11 cellular contexts compared by ENCODE assay signal in the genomic region with DNA sequence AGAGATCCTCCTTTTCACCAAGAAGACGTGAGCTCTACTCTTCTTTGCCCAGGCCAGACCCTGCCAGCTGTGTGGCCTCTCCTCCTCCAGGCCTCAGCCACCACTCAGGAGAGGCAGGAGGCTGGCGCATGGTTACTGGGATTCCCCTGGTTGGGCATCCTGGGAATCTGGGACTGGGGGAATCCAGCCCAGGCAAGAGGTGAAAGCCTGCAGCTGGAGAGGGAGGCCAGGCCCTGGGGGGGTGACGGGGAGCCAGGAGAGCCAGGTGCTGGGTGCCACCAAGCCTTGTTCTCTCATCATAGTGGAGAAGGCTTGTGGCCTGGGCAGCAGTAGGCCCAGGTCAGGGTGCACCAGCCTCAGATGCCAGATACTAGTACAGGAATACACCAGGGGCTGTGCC. TPM values are rescaled to one million over a fixed set of nuclear protein-coding genes. Genes with fewer than 3 reads are reported as not detected.
A peak's percentile ranks its signal among the peaks of the same experiment; 100 is the strongest.
DNase-seq lines count a peak whose midpoint lies in the region; ATAC-seq and TF ChIP-seq lines count a peak whose summit lies in the region.
"Had no signal": no experiment of that assay in that cellular context is flagged by ENCODE, and none has a peak within 500 bp of the region (broad histone marks: within the 10 kb centered on the region; RNA-seq: fewer than 3 reads in every experiment).

No MANE protein-coding gene starts in this region.

- no peaks in the 10 kb centered on the region for H3K9me3 ChIP-seq in thoracic aorta

- in situ Hi-C loops in brain microvascular endothelial cell (cut with HindIII; ENCODE audit: low pct_ligation_motif_present, low sequenced_read_pairs) = no loop called here

- peak overlapping the region; percentile 71 for H3K27ac ChIP-seq in brain microvascular endothelial cell
- H3K27ac ChIP-seq in thoracic aorta = peak overlapping the region; percentile 93 to 99

- intact Hi-C loops in activated CD8-positive, alpha-beta T cell treated with anti-CD3 and anti-CD28 coated beads for 36 hours (cut with micrococcal nuclease) = no loop called here
- intact Hi-C loops in activated T-helper 1 cell treated with anti-CD3 and anti-CD28 coated beads, Interleukin-12 subunit alpha, Interleukin-12 subunit beta, Interleukin-2, Interleukin-4 antibody, amounts not matched to agents 30 ng/mL and 10 ng/mL and 1 ng/mL, durations not matched to agents 14 hours and 24 hours and 36 hours (cut with micrococcal nuclease) = no loop called here

- TF ChIP-seq CTCF in activated CD8-positive, alpha-beta T cell treated with anti-CD3 and anti-CD28 coated beads for 36 hours (IDR thresholded peaks at IDR 0.05) = no peak
- TF ChIP-seq CTCF in brain microvascular endothelial cell (IDR thresholded peaks at IDR 0.05; ENCODE audit: low read depth, low read length, missing control alignments) (no peak), mesothelial cell of epicardium (IDR thresholded peaks at IDR 0.05; ENCODE audit: unreplicated experiment) (no peak), thoracic aorta (IDR thresholded peaks at IDR 0.05) (no peak)

- no peaks in the 10 kb centered on the region for H3K36me3 Mint-ChIP-seq in activated CD8-positive, alpha-beta T cell treated with anti-CD3 and anti-CD28 coated beads, Interleukin-2, amount 10 ng/mL, durations not matched to agents 7 days and 5 days (ENCODE audit: low read depth)
- no peaks in the 10 kb centered on the region for H3K36me3 Mint-ChIP-seq in activated CD8-positive, alpha-beta T cell treated with anti-CD3 and anti-CD28 coated beads for 36 hours (ENCODE audit: low read depth)
- H3K36me3 Mint-ChIP-seq in mesothelial cell of epicardium = no peaks in the 10 kb centered on the region
- no peaks in the 10 kb centered on the region for H3K36me3 Mint-ChIP-seq in activated T-helper 1 cell treated with anti-CD3 and anti-CD28 coated beads, Interleukin-12 subunit alpha, Interleukin-12 subunit beta, Interleukin-2, Interleukin-4 antibody, amounts not matched to agents 30 ng/mL and 10 ng/mL and 1 ng/mL, durations not matched to agents 14 hours and 24 hours and 36 hours (ENCODE audit: low read depth)

- H3K27me3 ChIP-seq in brain microvascular endothelial cell (replicated peaks) (no peaks in the 10 kb centered on the region), thoracic aorta (replicated peaks; ENCODE audit: insufficient read depth) (no peaks in the 10 kb centered on the region)

- peaks cover 26% of the 10 kb centered on the region for H3K36me3 ChIP-seq in brain microvascular endothelial cell (replicated peaks)
- H3K36me3 ChIP-seq in thoracic aorta = no peaks in the 10 kb centered on the region

- peaks cover 61 to 94% of the 10 kb centered on the region in 2 donors for H3K4me1 ChIP-seq in thoracic aorta (ENCODE audit: control insufficient read depth in 1 of 2, low read depth in 2 of 2)

- CTCF ChIA-PET in activated CD8-positive, alpha-beta T cell treated with anti-CD3 and anti-CD28 coated beads, Interleukin-2, amount 10 ng/mL, durations not matched to agents 7 days and 5 days (lab: Charles Lee) = interaction anchor here (1.0 to 9.3 kb wide), 8 partner anchors 8 to 61 kb away, joined by 3 to 326 read pairs (median 4); partner anchors contain the start of genes DISP2, INAFM2 and PLCB2
- CTCF ChIA-PET in activated CD8-positive, alpha-beta T cell treated with anti-CD3 and anti-CD28 coated beads for 36 hours (lab: Charles Lee) = interaction anchor here (0.7 to 12.4 kb wide), 7 partner anchors 8 to 87 kb away, joined by 3 to 376 read pairs (median 7); partner anchors contain the start of genes INAFM2 and PLCB2

- POLR2A ChIA-PET in activated CD8-positive, alpha-beta T cell treated with anti-CD3 and anti-CD28 coated beads, Interleukin-2, amount 10 ng/mL, durations not matched to agents 7 days and 5 days (lab: Charles Lee) = interaction anchor here (0.6 to 3.8 kb wide), 2 partner anchors 27 to 717 kb away, joined by 4 to 13 read pairs; partner anchors contain the start of gene PLCB2
- POLR2A ChIA-PET in activated CD8-positive, alpha-beta T cell treated with anti-CD3 and anti-CD28 coated beads for 36 hours (lab: Charles Lee) = interaction anchor here (0.8 to 1.8 kb wide), 8 partner anchors 9 to 105 kb away, joined by 3 to 6 read pairs (median 3); partner anchors contain the start of gene INAFM2

- H3K4me3 ChIP-seq in brain microvascular endothelial cell (ENCODE audit: low read depth, low read length) (no peak overlapping the region), thoracic aorta (no peak overlapping the region)

- H3K4me1 Mint-ChIP-seq in activated CD8-positive, alpha-beta T cell treated with anti-CD3 and anti-CD28 coated beads, Interleukin-2, amount 10 ng/mL, durations not matched to agents 7 days and 5 days (ENCODE audit: low read depth) = peaks cover 33% of the 10 kb centered on the region
- peaks cover 14% of the 10 kb centered on the region for H3K4me1 Mint-ChIP-seq in activated CD8-positive, alpha-beta T cell treated with anti-CD3 and anti-CD28 coated beads for 36 hours (ENCODE audit: low read depth)
- H3K4me1 Mint-ChIP-seq in mesothelial cell of epicardium = peaks cover 62% of the 10 kb centered on the region
- H3K4me1 Mint-ChIP-seq in activated T-helper 1 cell treated with anti-CD3 and anti-CD28 coated beads, Interleukin-12 subunit alpha, Interleukin-12 subunit beta, Interleukin-2, Interleukin-4 antibody, amounts not matched to agents 30 ng/mL and 10 ng/mL and 1 ng/mL, durations not matched to agents 14 hours and 24 hours and 36 hours (ENCODE audit: low read depth) = peaks cover 18% of the 10 kb centered on the region

- DNase-seq in activated CD8-positive, alpha-beta T cell treated with anti-CD3 and anti-CD28 coated beads, Interleukin-2, amount 10 ng/mL, durations not matched to agents 7 days and 5 days = no peak
- DNase-seq in activated CD8-positive, alpha-beta T cell treated with anti-CD3 and anti-CD28 coated beads for 36 hours = no peak
- DNase-seq in brain microvascular endothelial cell (no peak), mesothelial cell of epicardium (ENCODE audit: low spot score in 2 of 2, unreplicated experiment in 2 of 2) (no peak), thoracic aorta (ENCODE audit: low spot score) (no peak), NCI-H1694 (lab: John Stamatoyannopoulos, UW) (no peak), AML-193 (lab: John Stamatoyannopoulos, UW) (no peak)
- DNase-seq in activated T-helper 1 cell treated with anti-CD3 and anti-CD28 coated beads, Interleukin-12 subunit alpha, Interleukin-12 subunit beta, Interleukin-2, Interleukin-4 antibody, amounts not matched to agents 30 ng/mL and 10 ng/mL and 1 ng/mL, durations not matched to agents 14 hours and 24 hours and 36 hours (ENCODE audit: low spot score) = no peak

- H3K9me3 Mint-ChIP-seq in activated CD8-positive, alpha-beta T cell treated with anti-CD3 and anti-CD28 coated beads, Interleukin-2, amount 10 ng/mL, durations not matched to agents 7 days and 5 days (ENCODE audit: insufficient read depth) = no peaks in the 10 kb centered on the region
- no peaks in the 10 kb centered on the region for H3K9me3 Mint-ChIP-seq in activated CD8-positive, alpha-beta T cell treated with anti-CD3 and anti-CD28 coated beads for 36 hours
- no peaks in the 10 kb centered on the region for H3K9me3 Mint-ChIP-seq in mesothelial cell of epicardium
- H3K9me3 Mint-ChIP-seq in activated T-helper 1 cell treated with anti-CD3 and anti-CD28 coated beads, Interleukin-12 subunit alpha, Interleukin-12 subunit beta, Interleukin-2, Interleukin-4 antibody, amounts not matched to agents 30 ng/mL and 10 ng/mL and 1 ng/mL, durations not matched to agents 14 hours and 24 hours and 36 hours = no peaks in the 10 kb centered on the region

- no peaks in the 10 kb centered on the region for H3K27me3 Mint-ChIP-seq in activated CD8-positive, alpha-beta T cell treated with anti-CD3 and anti-CD28 coated beads, Interleukin-2, amount 10 ng/mL, durations not matched to agents 7 days and 5 days (ENCODE audit: low read depth)
- no peaks in the 10 kb centered on the region for H3K27me3 Mint-ChIP-seq in activated CD8-positive, alpha-beta T cell treated with anti-CD3 and anti-CD28 coated beads for 36 hours
- no peaks in the 10 kb centered on the region for H3K27me3 Mint-ChIP-seq in mesothelial cell of epicardium (ENCODE audit: low read depth)
- peaks cover 1% of the 10 kb centered on the region for H3K27me3 Mint-ChIP-seq in activated T-helper 1 cell treated with anti-CD3 and anti-CD28 coated beads, Interleukin-12 subunit alpha, Interleukin-12 subunit beta, Interleukin-2, Interleukin-4 antibody, amounts not matched to agents 30 ng/mL and 10 ng/mL and 1 ng/mL, durations not matched to agents 14 hours and 24 hours and 36 hours (ENCODE audit: insufficient read depth)

- H3K4me3 Mint-ChIP-seq in activated CD8-positive, alpha-beta T cell treated with anti-CD3 and anti-CD28 coated beads, Interleukin-2, amount 10 ng/mL, durations not matched to agents 7 days and 5 days = no peak overlapping the region
- H3K4me3 Mint-ChIP-seq in activated CD8-positive, alpha-beta T cell treated with anti-CD3 and anti-CD28 coated beads for 36 hours = no peak overlapping the region
- H3K4me3 Mint-ChIP-seq in mesothelial cell of epicardium = no peak overlapping the region
- no peak overlapping the region for H3K4me3 Mint-ChIP-seq in activated T-helper 1 cell treated with anti-CD3 and anti-CD28 coated beads, Interleukin-12 subunit alpha, Interleukin-12 subunit beta, Interleukin-2, Interleukin-4 antibody, amounts not matched to agents 30 ng/mL and 10 ng/mL and 1 ng/mL, durations not matched to agents 14 hours and 24 hours and 36 hours

- ATAC-seq in activated CD8-positive, alpha-beta T cell treated with anti-CD3 and anti-CD28 coated beads, Interleukin-2, amount 10 ng/mL, durations not matched to agents 7 days and 5 days = no peak
- no peak for ATAC-seq in activated CD8-positive, alpha-beta T cell treated with anti-CD3 and anti-CD28 coated beads for 36 hours
- no peak for ATAC-seq in thoracic aorta (ENCODE audit: insufficient number of reproducible peaks, low FRiP score, low read depth)

- H3K27ac Mint-ChIP-seq in activated CD8-positive, alpha-beta T cell treated with anti-CD3 and anti-CD28 coated beads, Interleukin-2, amount 10 ng/mL, durations not matched to agents 7 days and 5 days = peak overlapping the region; percentile 71
- no peak overlapping the region for H3K27ac Mint-ChIP-seq in activated CD8-positive, alpha-beta T cell treated with anti-CD3 and anti-CD28 coated beads for 36 hours
- H3K27ac Mint-ChIP-seq in mesothelial cell of epicardium = peak overlapping the region; percentile 64
- H3K27ac Mint-ChIP-seq in activated T-helper 1 cell treated with anti-CD3 and anti-CD28 coated beads, Interleukin-12 subunit alpha, Interleukin-12 subunit beta, Interleukin-2, Interleukin-4 antibody, amounts not matched to agents 30 ng/mL and 10 ng/mL and 1 ng/mL, durations not matched to agents 14 hours and 24 hours and 36 hours = no peak overlapping the region

RNA-seq across cellular contexts. Expression of gene CCDC9B, which starts 6.2 kb away (rescaled TPM):
- under 1 TPM; 0.76 to 0.84 TPM for total RNA-seq in activated CD8-positive, alpha-beta T cell treated with anti-CD3 and anti-CD28 coated beads, Interleukin-2, amount 10 ng/mL, durations not matched to agents 7 days and 5 days
- total RNA-seq in activated CD8-positive, alpha-beta T cell treated with anti-CD3 and anti-CD28 coated beads for 36 hours = 1 to 10 TPM; 1.4 to 2.3 TPM
- 23.4 to 26.9 TPM (median 26.1 TPM) in 3 replicates for total RNA-seq in mesothelial cell of epicardium
- 10 to 100 TPM; 30.1 to 57.1 TPM for total RNA-seq in thoracic aorta
- 0.21 and 0.24 TPM in 2 replicates for total RNA-seq in activated T-helper 1 cell treated with anti-CD3 and anti-CD28 coated beads, Interleukin-12 subunit alpha, Interleukin-12 subunit beta, Interleukin-2, Interleukin-4 antibody, amounts not matched to agents 30 ng/mL and 10 ng/mL and 1 ng/mL, durations not matched to agents 14 hours and 24 hours and 36 hours

RNA-seq across cellular contexts. Expression of gene INAFM2, which starts 11.0 kb away (rescaled TPM):
- total RNA-seq in activated CD8-positive, alpha-beta T cell treated with anti-CD3 and anti-CD28 coated beads, Interleukin-2, amount 10 ng/mL, durations not matched to agents 7 days and 5 days = 1 to 10 TPM; 8.7 to 9.4 TPM
- 10 to 100 TPM; 15.0 to 16.9 TPM for total RNA-seq in activated CD8-positive, alpha-beta T cell treated with anti-CD3 and anti-CD28 coated beads for 36 hours
- total RNA-seq in mesothelial cell of epicardium = 19.2 to 23.1 TPM (median 21.9 TPM) in 3 replicates
- total RNA-seq in thoracic aorta = 10 to 100 TPM; 63.8 to 79.2 TPM
- total RNA-seq in activated T-helper 1 cell treated with anti-CD3 and anti-CD28 coated beads, Interleukin-12 subunit alpha, Interleukin-12 subunit beta, Interleukin-2, Interleukin-4 antibody, amounts not matched to agents 30 ng/mL and 10 ng/mL and 1 ng/mL, durations not matched to agents 14 hours and 24 hours and 36 hours = 19.2 and 25.1 TPM in 2 replicates

RNA-seq across cellular contexts. Expression of gene PHGR1, which starts 16.3 kb away (rescaled TPM):
- total RNA-seq in activated CD8-positive, alpha-beta T cell treated with anti-CD3 and anti-CD28 coated beads, Interleukin-2, amount 10 ng/mL, durations not matched to agents 7 days and 5 days = not detected
- total RNA-seq in activated CD8-positive, alpha-beta T cell treated with anti-CD3 and anti-CD28 coated beads for 36 hours = not detected
- total RNA-seq in mesothelial cell of epicardium = 0.93 TPM in 1 of 3 replicates, not detected in the others
- total RNA-seq in thoracic aorta = not detected
- total RNA-seq in activated T-helper 1 cell treated with anti-CD3 and anti-CD28 coated beads, Interleukin-12 subunit alpha, Interleukin-12 subunit beta, Interleukin-2, Interleukin-4 antibody, amounts not matched to agents 30 ng/mL and 10 ng/mL and 1 ng/mL, durations not matched to agents 14 hours and 24 hours and 36 hours = not detected in 2 replicates
- total RNA-seq: esophagus mucosa; kidney epithelial cell; T-helper 1 cell treated with Interleukin-12 subunit alpha and Interleukin-12 subunit beta and Interleukin-4 antibody, amounts not matched to agents 30 ng/mL and 1 ng/mL, for 36 hours had no signal

RNA-seq across cellular contexts. Expression of gene DISP2, which starts 23.5 kb away (rescaled TPM):
- 1 to 10 TPM in 1 of 2 experiments, under 1 TPM in 1; 0.82 to 2.6 TPM for total RNA-seq in activated CD8-positive, alpha-beta T cell treated with anti-CD3 and anti-CD28 coated beads, Interleukin-2, amount 10 ng/mL, durations not matched to agents 7 days and 5 days
- total RNA-seq in activated CD8-positive, alpha-beta T cell treated with anti-CD3 and anti-CD28 coated beads for 36 hours = under 1 TPM; 0.09 to 0.20 TPM
- total RNA-seq in mesothelial cell of epicardium (0.57 to 0.76 TPM (median 0.64 TPM) in 3 replicates), thoracic aorta (under 1 TPM; 0.21 to 0.54 TPM)
- 0.02 and 0.54 TPM in 2 replicates for total RNA-seq in activated T-helper 1 cell treated with anti-CD3 and anti-CD28 coated beads, Interleukin-12 subunit alpha, Interleukin-12 subunit beta, Interleukin-2, Interleukin-4 antibody, amounts not matched to agents 30 ng/mL and 10 ng/mL and 1 ng/mL, durations not matched to agents 14 hours and 24 hours and 36 hours

RNA-seq across cellular contexts. Expression of gene PLCB2, which starts 26.8 kb away (rescaled TPM):
- total RNA-seq in activated CD8-positive, alpha-beta T cell treated with anti-CD3 and anti-CD28 coated beads, Interleukin-2, amount 10 ng/mL, durations not matched to agents 7 days and 5 days = 100 to 1,000 TPM; 133 to 160 TPM
- total RNA-seq in activated CD8-positive, alpha-beta T cell treated with anti-CD3 and anti-CD28 coated beads for 36 hours = 10 to 100 TPM; 44.6 to 58.8 TPM
- total RNA-seq in mesothelial cell of epicardium = 9.8 to 11.5 TPM (median 10.7 TPM) in 3 replicates
- 10 to 100 TPM; 17.7 to 32.4 TPM for total RNA-seq in thoracic aorta
- total RNA-seq in activated T-helper 1 cell treated with anti-CD3 and anti-CD28 coated beads, Interleukin-12 subunit alpha, Interleukin-12 subunit beta, Interleukin-2, Interleukin-4 antibody, amounts not matched to agents 30 ng/mL and 10 ng/mL and 1 ng/mL, durations not matched to agents 14 hours and 24 hours and 36 hours = 88.5 and 89.0 TPM in 2 replicates

Comparison
In these comparisons a context has a peak if more than half of its experiments do, and no peak if none do; other contexts are left out.
1. H3K27ac Mint-ChIP-seq: peak in activated CD8-positive, alpha-beta T cell treated with anti-CD3 and anti-CD28 coated beads, Interleukin-2, amount 10 ng/mL, durations not matched to agents 7 days and 5 days (single experiment) and mesothelial cell of epicardium (single experiment); none in activated CD8-positive, alpha-beta T cell treated with anti-CD3 and anti-CD28 coated beads for 36 hours (single experiment) and activated T-helper 1 cell treated with anti-CD3 and anti-CD28 coated beads, Interleukin-12 subunit alpha, Interleukin-12 subunit beta, Interleukin-2, Interleukin-4 antibody, amounts not matched to agents 30 ng/mL and 10 ng/mL and 1 ng/mL, durations not matched to agents 14 hours and 24 hours and 36 hours (single experiment).